8 cellular contexts compared by ENCODE assay signal in the genomic region with DNA sequence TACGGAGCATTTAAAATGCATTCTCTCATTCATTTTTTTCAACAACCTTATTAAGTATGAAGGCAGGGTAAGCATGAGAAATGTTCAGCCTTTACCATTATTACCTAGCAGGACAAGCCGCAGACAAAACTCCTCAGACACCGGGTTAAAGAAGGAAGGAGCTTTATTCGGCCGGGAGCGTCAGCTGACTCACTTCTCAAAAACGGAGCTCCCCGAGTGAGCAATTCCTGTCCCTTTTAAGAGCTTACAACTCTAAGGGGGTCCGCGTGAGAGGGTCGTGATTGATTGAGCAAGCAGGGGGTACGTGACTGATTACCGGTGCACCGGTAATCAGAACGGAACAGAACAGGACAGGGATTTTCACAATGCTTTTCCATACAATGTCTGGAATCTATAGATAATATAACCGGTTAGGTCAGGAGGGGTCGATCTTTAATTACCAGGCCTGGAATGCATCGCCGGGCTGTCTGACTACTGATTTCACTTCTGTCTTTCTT. TPM values are rescaled to one million over a fixed set of nuclear protein-coding genes. Genes with fewer than 3 reads are reported as not detected.
DNase-seq lines count a peak whose midpoint lies in the region; ATAC-seq and TF ChIP-seq lines count a peak whose summit lies in the region.
"Not testable (repeated sequence)": the region's sequence is repeated elsewhere in the genome, so short reads cannot be mapped to it uniquely, and the experiment has no call there.

No MANE protein-coding gene starts in this region.

- not testable (repeated sequence) for H3K4me1 ChIP-seq in esophagus (ENCODE audit: control insufficient read depth in 2 of 2, insufficient read depth in 2 of 2, low read length in 1 of 2); mesodermal cell (ENCODE audit: control insufficient read depth, insufficient read depth, low read length, poor library complexity, severe bottlenecking)

- H3K27ac Mint-ChIP-seq in CD4-positive, alpha-beta T cell, result peak overlapping the region; percentile 93
- H3K27ac Mint-ChIP-seq in stimulated activated memory B cell treated with anti-CD40 and anti-IgM and Interleukin-4, amounts not matched to agents 10 μg/mL and 1 μg/mL and 100 μg/mL, for 72 hours, result peak overlapping the region; percentile 97

- POLR2A ChIA-PET in CD4-positive, alpha-beta T cell (lab: Charles Lee), result interaction anchor here (0.5 to 2.0 kb wide), 15 partner anchors 12 to 1035 kb away, joined by 3 to 16 read pairs (median 4); partner anchors contain the start of genes ACSS2, CPNE1, MMP24OS and RBM12

- 3 to 4% methylated on average over 19 of the region's 19 CpGs for WGBS in esophagus, 2 donors
- 2 to 6% methylated on average over 3 to 6 of the region's 19 CpGs for WGBS in mesodermal cell (ENCODE audit: insufficient coverage in 2 of 2), 2 experiments

- H3K9me3 Mint-ChIP-seq in CD4-positive, alpha-beta T cell; stimulated activated memory B cell treated with anti-CD40 and anti-IgM and Interleukin-4, amounts not matched to agents 10 μg/mL and 1 μg/mL and 100 μg/mL, for 72 hours: not testable (repeated sequence)

- peak in 1 of 10 experiments; percentile 18 for DNase-seq in CD4-positive, alpha-beta T cell
- DNase-seq in RPMI7951 (ENCODE audit: low read depth), result peak; percentile 44
- peak; percentile 66 for DNase-seq in activated effector memory CD4-positive, alpha-beta T cell treated with anti-CD3 and anti-CD28 coated beads, Interleukin-2, amount 50 U/mL, for 16 hours

- ATAC-seq in CD4-positive, alpha-beta T cell (ENCODE audit: poor library complexity), result peak; percentile 18
- ATAC-seq in GM21381 (IDR thresholded peaks at IDR 0.05; ENCODE audit: unreplicated experiment) (peak; percentile 10), HG03457 (IDR thresholded peaks at IDR 0.05; ENCODE audit: unreplicated experiment) (peak; percentile 6)
- ATAC-seq in stimulated activated memory B cell treated with anti-CD40 and anti-IgM and Interleukin-4, amounts not matched to agents 10 μg/mL and 1 μg/mL and 100 μg/mL, for 72 hours, result peak; percentile 18

- H3K4me3 Mint-ChIP-seq in CD4-positive, alpha-beta T cell, result peak overlapping the region; percentile 96
- H3K4me3 Mint-ChIP-seq in stimulated activated memory B cell treated with anti-CD40 and anti-IgM and Interleukin-4, amounts not matched to agents 10 μg/mL and 1 μg/mL and 100 μg/mL, for 72 hours, result peak overlapping the region; percentile 91

- peaks cover 28% of the 10 kb centered on the region for H3K36me3 Mint-ChIP-seq in CD4-positive, alpha-beta T cell (ENCODE audit: low read depth)
- not testable (repeated sequence) for H3K36me3 Mint-ChIP-seq in stimulated activated memory B cell treated with anti-CD40 and anti-IgM and Interleukin-4, amounts not matched to agents 10 μg/mL and 1 μg/mL and 100 μg/mL, for 72 hours

- not testable (repeated sequence) for H3K27me3 Mint-ChIP-seq in CD4-positive, alpha-beta T cell; stimulated activated memory B cell treated with anti-CD40 and anti-IgM and Interleukin-4, amounts not matched to agents 10 μg/mL and 1 μg/mL and 100 μg/mL, for 72 hours

- peak overlapping the region; percentile 55 for H3K27ac ChIP-seq in CD4-positive, alpha-beta T cell (ENCODE audit: low read depth, low read length)
- H3K27ac ChIP-seq in esophagus (ENCODE audit: low read depth in 2 of 2, low read length in 1 of 2) (peak overlapping the region; percentile 92 to 96), mesodermal cell (ENCODE audit: low read depth, low read length, severe bottlenecking) (peak overlapping the region; percentile 91)

- not testable (repeated sequence) for H3K27me3 ChIP-seq in CD4-positive, alpha-beta T cell (ENCODE audit: control insufficient read depth, insufficient read depth, low read length); esophagus (ENCODE audit: control insufficient read depth in 1 of 2, insufficient read depth in 2 of 2, low read length in 2 of 2)

- not testable (repeated sequence) for TF ChIP-seq CTCF in CD4-positive, alpha-beta T cell (IDR thresholded peaks at IDR 0.05)

- H3K4me3 ChIP-seq in esophagus (ENCODE audit: low read depth in 1 of 2, low read length in 2 of 2), result peak overlapping the region; percentile 22 to 85
- peak overlapping the region; percentile 69 for H3K4me3 ChIP-seq in mesodermal cell (ENCODE audit: extremely low read depth, insufficient read depth, low read length, poor library complexity, severe bottlenecking)

- H3K4me1 Mint-ChIP-seq in CD4-positive, alpha-beta T cell (ENCODE audit: low read depth), result peaks cover 42% of the 10 kb centered on the region
- peaks cover 40% of the 10 kb centered on the region for H3K4me1 Mint-ChIP-seq in stimulated activated memory B cell treated with anti-CD40 and anti-IgM and Interleukin-4, amounts not matched to agents 10 μg/mL and 1 μg/mL and 100 μg/mL, for 72 hours

- CTCF ChIA-PET in CD4-positive, alpha-beta T cell (lab: Charles Lee), result interaction anchor here (0.9 to 2.1 kb wide), 5 partner anchors 52 to 807 kb away, joined by 3 to 15 read pairs (median 3); partner anchors contain the start of gene SCAND1

- not testable (repeated sequence) for H3K36me3 ChIP-seq in esophagus (ENCODE audit: control insufficient read depth in 2 of 2, insufficient read depth in 2 of 2, low read length in 1 of 2); mesodermal cell (ENCODE audit: control insufficient read depth, insufficient read depth, low read length)

- intact Hi-C loops in CD4-positive, alpha-beta T cell (cut with DNase I, micrococcal nuclease), result loop anchor here (2.0 to 10.0 kb wide), 6 partner anchors 55 to 845 kb away; partner anchors contain the start of genes TRPC4AP (in 2 of the 2), AHCY (in 1 of the 2), GGT7 (in 1 of the 2) and MMP24OS (in 1 of the 2)

- not testable (repeated sequence) for H3K9me3 ChIP-seq in CD4-positive, alpha-beta T cell (ENCODE audit: control insufficient read depth, low read length); esophagus (ENCODE audit: control insufficient read depth in 2 of 2, insufficient read depth in 1 of 2, low read depth in 1 of 2, low read length in 1 of 2); mesodermal cell (ENCODE audit: control insufficient read depth, low read length)

RNA-seq across cellular contexts. Expression of gene EDEM2, which starts 0.5 kb away (rescaled TPM):
- 10 to 100 TPM; 12.2 to 12.6 TPM for total RNA-seq in CD4-positive, alpha-beta T cell
- 53.1 and 61.4 TPM in 2 replicates for total RNA-seq in RPMI7951 (2014; rRNA removed; shearing (Covaris generic))
- polyA plus RNA-seq in esophagus, result 1 to 10 TPM; 5.3 to 8.6 TPM
- polyA plus RNA-seq in mesodermal cell (2013, experiment 1 of 2), result 17.2 TPM
- 16.5 TPM for polyA plus RNA-seq in mesodermal cell (2013, experiment 2 of 2)

RNA-seq across cellular contexts. Expression of gene PROCR, which starts 24.2 kb away (rescaled TPM):
- total RNA-seq in CD4-positive, alpha-beta T cell, result under 1 TPM; 0.33 to 0.61 TPM
- 47.8 and 62.2 TPM in 2 replicates for total RNA-seq in RPMI7951 (2014; rRNA removed; shearing (Covaris generic))
- polyA plus RNA-seq in esophagus, result 1 to 10 TPM; 5.3 to 7.5 TPM
- polyA plus RNA-seq in mesodermal cell (2013, experiment 1 of 2), result 37.0 TPM
- 25.4 TPM for polyA plus RNA-seq in mesodermal cell (2013, experiment 2 of 2)

RNA-seq across cellular contexts. Expression of gene TRPC4AP, which starts 55.0 kb away (rescaled TPM):
- 10 to 100 TPM; 56.3 to 60.6 TPM for total RNA-seq in CD4-positive, alpha-beta T cell
- 44.9 and 49.5 TPM in 2 replicates for total RNA-seq in RPMI7951 (2014; rRNA removed; shearing (Covaris generic))
- polyA plus RNA-seq in esophagus, result 10 to 100 TPM; 25.7 to 26.9 TPM
- polyA plus RNA-seq in mesodermal cell (2013, experiment 1 of 2), result 85.0 TPM
- polyA plus RNA-seq in mesodermal cell (2013, experiment 2 of 2), result 75.2 TPM

Comparison
In these comparisons a context has a peak if more than half of its experiments do, and no peak if none do; other contexts are left out.
1. RNA of gene PROCR, which starts 24.2 kb away (total RNA-seq): 47.8 to 62.2 TPM in RPMI7951; 0.33 to 0.61 TPM in CD4-positive, alpha-beta T cell; every median in the first group is over 10 times any median in the second.
2. Peak in every context shown above with its lines, with median percentiles within 50 percentile points of each other: ATAC-seq and H3K27ac ChIP-seq.